In the genomic region with DNA sequence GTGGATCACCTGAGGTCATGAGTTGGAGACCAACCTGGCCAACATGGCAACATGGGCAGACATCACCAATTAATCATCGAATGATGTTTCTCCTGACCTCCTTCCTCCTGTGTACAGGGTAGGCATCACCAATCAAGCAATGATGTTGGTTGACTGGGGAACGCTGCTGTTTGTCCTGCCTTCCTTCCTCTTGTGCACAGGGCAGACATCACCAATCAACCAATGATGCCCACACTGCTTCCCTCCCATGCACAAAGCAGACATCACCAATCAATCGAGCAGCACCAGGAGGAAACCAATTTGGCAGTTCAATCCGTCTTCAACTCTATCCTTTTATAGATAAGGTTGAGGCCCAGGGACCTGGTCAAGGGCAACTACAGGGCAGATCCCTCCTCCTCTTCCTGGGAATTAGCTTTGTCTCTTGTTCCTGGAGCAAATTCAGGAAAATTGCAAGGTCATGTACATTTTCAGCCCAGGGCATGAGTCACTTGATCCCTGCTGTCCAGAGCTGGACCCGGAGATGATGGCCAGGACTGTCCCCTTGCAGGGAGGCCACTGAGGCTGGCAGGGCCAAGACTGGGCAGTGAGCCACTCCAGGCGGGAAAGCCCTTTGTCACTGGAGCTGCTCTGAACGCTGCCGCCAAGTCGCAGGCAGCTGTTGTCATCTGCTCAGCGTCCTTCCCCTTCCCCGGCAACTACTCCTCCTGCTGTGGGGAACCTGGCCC, we compare ENCODE assay signal across 11 cellular contexts. TPM values are rescaled to one million over a fixed set of nuclear protein-coding genes. Genes with fewer than 3 reads are reported as not detected.
A peak's percentile ranks its signal among the peaks of the same experiment; 100 is the strongest.
DNase-seq lines count a peak whose midpoint lies in the region; ATAC-seq, FAIRE-seq and TF ChIP-seq lines count a peak whose summit lies in the region.
"Had no signal": no experiment of that assay in that cellular context is flagged by ENCODE, and none has a peak within 500 bp of the region (broad histone marks: within the 10 kb centered on the region; RNA-seq: fewer than 3 reads in every experiment).

No MANE protein-coding gene starts in this region.

- H3K27ac Mint-ChIP-seq in activated CD4-positive, alpha-beta T cell treated with anti-CD3 and anti-CD28 coated beads for 36 hours, result no peak overlapping the region
- H3K27ac Mint-ChIP-seq: mesothelial cell of epicardium had no signal

- no peak overlapping the region for H2AFZ ChIP-seq in H1 (ENCODE audit: low read length)

- no peaks in the 10 kb centered on the region for H3K79me2 ChIP-seq in H1 (ENCODE audit: control insufficient read depth in 1 of 2, insufficient read depth in 2 of 2, low read length in 2 of 2)

- no peak overlapping the region for H3K4ac ChIP-seq in H1 (replicated peaks; ENCODE audit: insufficient read length, low read depth, low read length)

- no peak overlapping the region for H2BK12ac ChIP-seq in H1 (ENCODE audit: low read depth, low read length)

- TF ChIP-seq RAD21 in H1 (IDR thresholded peaks at IDR 0.05 in 1 of 2, conservative IDR thresholded peaks at IDR 0.05 in 1 of 2; ENCODE audit: low read depth in 2 of 2, low read length in 2 of 2), result no peak

- H3K36me3 Mint-ChIP-seq in activated CD4-positive, alpha-beta T cell treated with anti-CD3 and anti-CD28 coated beads for 36 hours (ENCODE audit: low read depth), result peaks cover 3% of the 10 kb centered on the region
- H3K36me3 Mint-ChIP-seq: mesothelial cell of epicardium had no signal

- H3K27me3 ChIP-seq in H1 (replicated peaks in 1 of 4; ENCODE audit: control insufficient read depth in 3 of 4, extremely low read depth in 1 of 4, insufficient read depth in 3 of 4, low read length in 3 of 4), result no peaks in the 10 kb centered on the region
- H3K27me3 ChIP-seq in skeletal muscle tissue (ENCODE audit: control insufficient read depth in 3 of 3, insufficient read depth in 3 of 3, low read length in 3 of 3), result no peaks in the 10 kb centered on the region
- H3K27me3 ChIP-seq: BLaER1 had no signal

- 84% methylated on average over 6 of the region's 11 CpGs; no CpG with 5 or more reads in 1 of the 2 experiments for WGBS in H1 (ENCODE audit: extremely low coverage in 1 of 2, insufficient coverage in 1 of 2, insufficient read length in 1 of 2, insufficient replicate concordance in 2 of 2, low coverage in 1 of 2, low lambda C conversion rate in 2 of 2, missing lambda C conversion rate in 1 of 2), 2 experiments

- H3K18ac ChIP-seq in H1 (ENCODE audit: extremely low read depth, low read length), result no peak overlapping the region

- H2BK120ac ChIP-seq in H1 (replicated peaks; ENCODE audit: low read depth, low read length), result no peak overlapping the region

- intact Hi-C loops in activated CD4-positive, alpha-beta T cell treated with anti-CD3 and anti-CD28 coated beads for 36 hours (cut with DNase I, micrococcal nuclease), result no loop called here

- FAIRE-seq in H1 (lab: Jason Lieb, UNC), result no peak
- no peak for FAIRE-seq in GM12892 (lab: Jason Lieb, UNC)

- no peak overlapping the region for H3K56ac ChIP-seq in H1 (replicated peaks; ENCODE audit: insufficient read length, low read depth, low read length)

- no peak overlapping the region for H3K9ac ChIP-seq in H1 (replicated peaks in 1 of 4; ENCODE audit: extremely low read depth in 1 of 4, low read depth in 3 of 4, low read length in 3 of 4)
- H3K9ac ChIP-seq in skeletal muscle tissue (ENCODE audit: low read depth in 1 of 3, low read length in 3 of 3), result peak overlapping the region in 2 of 3 donors; percentile 34 to 59
- H3K9ac ChIP-seq: BLaER1 had no signal

- CTCF ChIA-PET in activated CD4-positive, alpha-beta T cell treated with anti-CD3 and anti-CD28 coated beads for 36 hours (lab: Charles Lee), result interaction anchor here (0.5 to 0.6 kb wide), 2 partner anchors 150 to 461 kb away, joined by 3 to 4 read pairs; no protein-coding TSS in a partner anchor
- CTCF ChIA-PET in H1 (lab: Charles Lee; ENCODE audit: partially characterized antibody), result interaction anchor here (0.9 to 2.6 kb wide), 4 partner anchors 9 to 18 kb away, joined by 3 to 17 read pairs (median 3); no protein-coding TSS in a partner anchor

- H4K20me1 ChIP-seq in H1 (replicated peaks in 1 of 2; ENCODE audit: control insufficient read depth in 1 of 2, insufficient read depth in 2 of 2, low read length in 2 of 2), result no peaks in the 10 kb centered on the region
- H4K20me1 ChIP-seq: BLaER1 had no signal

- no peak overlapping the region for H2AK5ac ChIP-seq in H1 (ENCODE audit: low read depth, low read length)

- H3K36me3 ChIP-seq in H1 (ENCODE audit: control insufficient read depth in 2 of 4, insufficient read depth in 4 of 4, low read length in 3 of 4) (no peaks in the 10 kb centered on the region), skeletal muscle tissue (ENCODE audit: control insufficient read depth in 3 of 3, insufficient read depth in 3 of 3, low read length in 3 of 3) (no peaks in the 10 kb centered on the region)

- no peaks in the 10 kb centered on the region for H3K27me3 Mint-ChIP-seq in activated CD4-positive, alpha-beta T cell treated with anti-CD3 and anti-CD28 coated beads for 36 hours

- peaks cover 4% of the 10 kb centered on the region; the same call in 1 of the 2 replicates for H3K23me2 ChIP-seq in H1 (ENCODE audit: low read depth, low read length)

- TF ChIP-seq POLR2A in H1 (IDR thresholded peaks at IDR 0.05; ENCODE audit: control extremely low read depth in 1 of 2, low read depth in 2 of 2, low read length in 2 of 2) (no peak), GM12892 (IDR thresholded peaks at IDR 0.05; ENCODE audit: low read depth, low read length) (no peak)

- no peak overlapping the region for H2BK15ac ChIP-seq in H1 (ENCODE audit: low read length)

- H3K4me3 Mint-ChIP-seq in activated CD4-positive, alpha-beta T cell treated with anti-CD3 and anti-CD28 coated beads for 36 hours, result no peak overlapping the region
- H3K4me3 Mint-ChIP-seq: mesothelial cell of epicardium had no signal

- H3K9me3 ChIP-seq in H1 (ENCODE audit: insufficient read depth in 2 of 2, low read depth in 1 of 2, low read length in 1 of 2) (peaks cover 3 to 9% of the 10 kb centered on the region in 2 experiments; a peak in 2 of 4 replicates), skeletal muscle tissue (ENCODE audit: control insufficient read depth in 3 of 3, low read length in 3 of 3) (peaks cover 0 to 5% (median 4%) of the 10 kb centered on the region in 3 donors)

- peak; percentile 43 for DNase-seq in activated CD4-positive, alpha-beta T cell treated with anti-CD3 and anti-CD28 coated beads for 36 hours
- no peak for DNase-seq in activated CD4-positive, alpha-beta T cell treated with anti-CD3 and anti-CD28 coated beads, Interleukin-2, amount 50 U/mL, for 1 hour
- DNase-seq in NCI-H774 (lab: John Stamatoyannopoulos, UW) (peak; percentile 50), H1 (ENCODE audit: low read depth in 1 of 2, low spot score in 2 of 2) (no peak), epidermal melanocyte (ENCODE audit: insufficient read length, low spot score) (no peak), GM12892 (ENCODE audit: insufficient read length) (no peak), NCI-H2227 treated with DMSO at 0.1 percent for 48 hours (lab: John Stamatoyannopoulos, UW) (no peak)

- H3K27ac ChIP-seq in H1 (ENCODE audit: low read depth, low read length) (no peak overlapping the region), skeletal muscle tissue (ENCODE audit: low read depth, low read length) (peak overlapping the region; percentile 81)
- H3K27ac ChIP-seq: BLaER1 had no signal

- POLR2A ChIA-PET in activated CD4-positive, alpha-beta T cell treated with anti-CD3 and anti-CD28 coated beads for 36 hours (lab: Charles Lee), result no interaction called here
- POLR2A ChIA-PET in H1 (lab: Charles Lee; ENCODE audit: partially characterized antibody), result interaction anchor here (0.6 to 2.3 kb wide), 4 partner anchors 9 to 107 kb away, joined by 3 to 13 read pairs (median 3); partner anchors contain the start of genes ADAT3 and SCAMP4

- H2BK20ac ChIP-seq in H1 (ENCODE audit: low read length), result no peak overlapping the region

- H3K4me1 Mint-ChIP-seq in activated CD4-positive, alpha-beta T cell treated with anti-CD3 and anti-CD28 coated beads for 36 hours, result peaks cover 15% of the 10 kb centered on the region

- H4K91ac ChIP-seq in H1 (replicated peaks; ENCODE audit: insufficient read length, low read length), result no peak overlapping the region

- no peak overlapping the region for H2BK5ac ChIP-seq in H1 (ENCODE audit: low read depth, low read length)

- peaks cover 0 to 8% (median 3%) of the 10 kb centered on the region in 4 experiments; a peak in 5 of 7 replicates for H3K4me1 ChIP-seq in H1 (replicated peaks in 1 of 4; ENCODE audit: control insufficient read depth in 3 of 4, insufficient read depth in 4 of 4, low read length in 3 of 4)
- H3K4me1 ChIP-seq in skeletal muscle tissue (ENCODE audit: control insufficient read depth in 3 of 3, insufficient read depth in 3 of 3, low read length in 3 of 3), result peaks cover 15 to 29% (median 20%) of the 10 kb centered on the region in 3 donors

- H4K5ac ChIP-seq in H1 (ENCODE audit: insufficient read length, low read depth, low read length), result no peak overlapping the region

- H3K4me2 ChIP-seq in H1 (ENCODE audit: insufficient read depth in 1 of 2, low read depth in 2 of 2, low read length in 2 of 2), result no peak overlapping the region
- H3K4me2 ChIP-seq: BLaER1 had no signal

- H3K79me1 ChIP-seq in H1 (ENCODE audit: low read depth, low read length), result no peaks in the 10 kb centered on the region

- no peak overlapping the region for H3K14ac ChIP-seq in H1 (ENCODE audit: insufficient read length)

- no peak for TF ChIP-seq EP300 in H1 (IDR thresholded peaks at IDR 0.05; ENCODE audit: borderline replicate concordance in 1 of 2, low read depth in 2 of 2, low read length in 2 of 2)

- H3K4me3 ChIP-seq in H1 (ENCODE audit: extremely low read depth in 1 of 4, insufficient read depth in 2 of 4, low read depth in 3 of 4, low read length in 4 of 4) (no peak overlapping the region), skeletal muscle tissue (ENCODE audit: low read length in 3 of 3) (peak overlapping the region in 2 of 3 donors; percentile 22 to 36)
- H3K4me3 ChIP-seq: BLaER1 had no signal

- H3K23ac ChIP-seq in H1 (ENCODE audit: insufficient read length), result no peak overlapping the region

- TF ChIP-seq CTCF in H1 (IDR thresholded peaks at IDR 0.05; ENCODE audit: control extremely low read depth in 1 of 3, insufficient read depth in 1 of 3, low read depth in 1 of 3, low read length in 3 of 3), result no peak

- H4K8ac ChIP-seq in H1 (ENCODE audit: extremely low read depth, insufficient read depth, low read length), result no peak overlapping the region; the same call in 1 of the 2 replicates

- H3K9me3 Mint-ChIP-seq in activated CD4-positive, alpha-beta T cell treated with anti-CD3 and anti-CD28 coated beads for 36 hours (ENCODE audit: low read depth), result peaks cover 8% of the 10 kb centered on the region

- peak; percentile 27 for ATAC-seq in activated CD4-positive, alpha-beta T cell treated with anti-CD3 and anti-CD28 coated beads for 36 hours
- ATAC-seq: Panc1 had no signal

RNA-seq across cellular contexts. Expression of gene CSNK1G2, which starts 5.3 kb away (rescaled TPM):
- total RNA-seq in activated CD4-positive, alpha-beta T cell treated with anti-CD3 and anti-CD28 coated beads for 36 hours, result 10 to 100 TPM; 56.0 to 78.1 TPM
- total RNA-seq in H1 (2021; fragmentation: NEBNext Ultra II Directional; extraction: Animal tissue kit (Norgen Biotek cat#: 25700)), result 99.5 and 108 TPM in 2 replicates
- 130 and 184 TPM in 2 replicates for polyA plus RNA-seq in H1 (2011; rRNA removed)
- polyA plus RNA-seq in H1 (2011; cell fraction: cytosol; rRNA removed), result 123 TPM
- polyA plus RNA-seq in H1 (2011; cell fraction: nucleus; rRNA removed), result 379 TPM
- 99.6 to 116 TPM (median 105 TPM) in 4 replicates for polyA plus RNA-seq in H1 (2012, experiment 1 of 2)
- 147 TPM for polyA plus RNA-seq in H1 (2012, experiment 2 of 2)
- polyA plus RNA-seq in H1 (2013, experiment 1 of 2), result 141 TPM
- 142 TPM for polyA plus RNA-seq in H1 (2013, experiment 2 of 2)
- 46.6 and 71.7 TPM in 2 replicates for polyA minus RNA-seq in H1 (2011; rRNA and poly(A)+ RNA removed)
- polyA minus RNA-seq in H1 (2011; cell fraction: cytosol; rRNA and poly(A)+ RNA removed), result 61.9 TPM
- polyA minus RNA-seq in H1 (2011; cell fraction: nucleus; rRNA and poly(A)+ RNA removed), result 59.6 TPM
- 24.0 TPM for total RNA-seq in skeletal muscle tissue
- 22.4 TPM for polyA plus RNA-seq in GM12892 (2012; ENCODE audit: missing spikeins)

RNA-seq across cellular contexts. Expression of gene ADAT3, which starts 30.4 kb away (rescaled TPM):
- total RNA-seq in activated CD4-positive, alpha-beta T cell treated with anti-CD3 and anti-CD28 coated beads for 36 hours, result 1 to 10 TPM; 5.6 to 6.1 TPM
- total RNA-seq in H1 (2021; fragmentation: NEBNext Ultra II Directional; extraction: Animal tissue kit (Norgen Biotek cat#: 25700)), result 10.2 and 10.8 TPM in 2 replicates
- 5.4 and 9.8 TPM in 2 replicates for polyA plus RNA-seq in H1 (2011; rRNA removed)
- 3.8 TPM for polyA plus RNA-seq in H1 (2011; cell fraction: cytosol; rRNA removed)
- polyA plus RNA-seq in H1 (2011; cell fraction: nucleus; rRNA removed), result 8.3 TPM
- polyA plus RNA-seq in H1 (2012, experiment 1 of 2), result 2.4 to 6.3 TPM (median 5.5 TPM) in 4 replicates
- 4.1 TPM for polyA plus RNA-seq in H1 (2012, experiment 2 of 2)
- polyA plus RNA-seq in H1 (2013, experiment 1 of 2), result 7.0 TPM
- polyA plus RNA-seq in H1 (2013, experiment 2 of 2), result 6.6 TPM
- 1.0 TPM in 1 of 2 replicates, not detected in the other for polyA minus RNA-seq in H1 (2011; rRNA and poly(A)+ RNA removed)
- 7.4 TPM for polyA minus RNA-seq in H1 (2011; cell fraction: cytosol; rRNA and poly(A)+ RNA removed)
- polyA minus RNA-seq in H1 (2011; cell fraction: nucleus; rRNA and poly(A)+ RNA removed), result 7.8 TPM
- 1.0 TPM for total RNA-seq in skeletal muscle tissue
- not detected for polyA plus RNA-seq in GM12892 (2012; ENCODE audit: missing spikeins)

RNA-seq across cellular contexts. Expression of gene SCAMP4, which starts 30.4 kb away (rescaled TPM):
- 10 to 100 TPM; 20.5 to 25.6 TPM for total RNA-seq in activated CD4-positive, alpha-beta T cell treated with anti-CD3 and anti-CD28 coated beads for 36 hours
- total RNA-seq in H1 (2021; fragmentation: NEBNext Ultra II Directional; extraction: Animal tissue kit (Norgen Biotek cat#: 25700)), result 61.4 and 65.7 TPM in 2 replicates
- 17.1 and 39.6 TPM in 2 replicates for polyA plus RNA-seq in H1 (2011; rRNA removed)
- polyA plus RNA-seq in H1 (2011; cell fraction: cytosol; rRNA removed), result 24.4 TPM
- polyA plus RNA-seq in H1 (2011; cell fraction: nucleus; rRNA removed), result 75.6 TPM
- 35.8 to 66.0 TPM (median 58.3 TPM) in 4 replicates for polyA plus RNA-seq in H1 (2012, experiment 1 of 2)
- 37.8 TPM for polyA plus RNA-seq in H1 (2012, experiment 2 of 2)
- 58.4 TPM for polyA plus RNA-seq in H1 (2013, experiment 1 of 2)
- polyA plus RNA-seq in H1 (2013, experiment 2 of 2), result 60.6 TPM
- 20.5 TPM in 2 replicates for polyA minus RNA-seq in H1 (2011; rRNA and poly(A)+ RNA removed)
- polyA minus RNA-seq in H1 (2011; cell fraction: cytosol; rRNA and poly(A)+ RNA removed), result 26.4 TPM
- polyA minus RNA-seq in H1 (2011; cell fraction: nucleus; rRNA and poly(A)+ RNA removed), result 39.3 TPM
- 8.9 TPM for total RNA-seq in skeletal muscle tissue
- polyA plus RNA-seq in GM12892 (2012; ENCODE audit: missing spikeins), result 7.2 TPM

RNA-seq across cellular contexts. Expression of gene ABHD17A, which starts 50.4 kb away (rescaled TPM):
- total RNA-seq in activated CD4-positive, alpha-beta T cell treated with anti-CD3 and anti-CD28 coated beads for 36 hours, result 10 to 100 TPM; 84.5 to 88.5 TPM
- total RNA-seq in H1 (2021; fragmentation: NEBNext Ultra II Directional; extraction: Animal tissue kit (Norgen Biotek cat#: 25700)), result 41.2 and 45.3 TPM in 2 replicates
- 87.4 and 98.0 TPM in 2 replicates for polyA plus RNA-seq in H1 (2011; rRNA removed)
- polyA plus RNA-seq in H1 (2011; cell fraction: cytosol; rRNA removed), result 60.4 TPM
- polyA plus RNA-seq in H1 (2011; cell fraction: nucleus; rRNA removed), result 86.1 TPM
- polyA plus RNA-seq in H1 (2012, experiment 1 of 2), result 15.8 to 35.0 TPM (median 33.1 TPM) in 4 replicates
- polyA plus RNA-seq in H1 (2012, experiment 2 of 2), result 33.7 TPM
- polyA plus RNA-seq in H1 (2013, experiment 1 of 2), result 35.1 TPM
- 34.7 TPM for polyA plus RNA-seq in H1 (2013, experiment 2 of 2)
- 8.1 and 11.4 TPM in 2 replicates for polyA minus RNA-seq in H1 (2011; rRNA and poly(A)+ RNA removed)
- 24.5 TPM for polyA minus RNA-seq in H1 (2011; cell fraction: cytosol; rRNA and poly(A)+ RNA removed)
- polyA minus RNA-seq in H1 (2011; cell fraction: nucleus; rRNA and poly(A)+ RNA removed), result 18.1 TPM
- total RNA-seq in skeletal muscle tissue, result 52.7 TPM
- polyA plus RNA-seq in GM12892 (2012; ENCODE audit: missing spikeins), result 5.0 TPM

Comparison
In these comparisons a context has a peak if more than half of its experiments do, and no peak if none do; other contexts are left out.
1. DNase-seq: peak in activated CD4-positive, alpha-beta T cell treated with anti-CD3 and anti-CD28 coated beads for 36 hours (single experiment) and NCI-H774 (single experiment); none in activated CD4-positive, alpha-beta T cell treated with anti-CD3 and anti-CD28 coated beads, Interleukin-2, amount 50 U/mL, for 1 hour (single experiment), H1 (0 of 2), epidermal melanocyte (single experiment), GM12892 (single experiment) and NCI-H2227 treated with DMSO at 0.1 percent for 48 hours (single experiment).
2. H3K4me3 ChIP-seq: peak in skeletal muscle tissue (2 of 3); none in H1 (0 of 4).
3. H3K9ac ChIP-seq: peak in skeletal muscle tissue (2 of 3); none in H1 (0 of 4).